1 cellular context compared by ENCODE assay signal in the genomic region with DNA sequence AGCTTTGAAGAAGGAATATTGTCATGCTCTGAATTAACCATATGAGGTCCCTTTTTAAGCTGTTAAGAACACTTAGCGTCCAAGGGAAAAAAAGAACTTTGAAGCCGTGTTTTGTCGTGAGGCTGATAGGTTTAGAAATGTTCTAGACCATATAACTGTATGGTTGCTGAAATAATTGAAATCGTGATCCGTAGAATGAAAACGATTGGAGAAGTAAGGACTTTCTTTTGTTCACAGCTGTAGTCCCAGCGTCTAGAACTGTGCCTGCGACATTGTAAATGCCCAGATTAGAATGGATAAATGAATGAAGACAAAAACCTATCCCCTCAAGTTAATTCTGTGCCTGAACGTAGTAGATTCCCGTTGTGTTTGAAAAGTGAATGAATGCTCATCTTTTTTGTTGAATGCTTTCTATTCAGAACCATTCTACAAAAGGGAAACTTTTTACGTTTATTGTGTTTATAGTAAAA.
TF ChIP-seq lines count a peak whose summit lies in the region.

No MANE protein-coding gene starts in this region.

TF ChIP-seq in K562, 482 proteins besides CTCF, POLR2A, EP300 and RAD21 (continued from another document):
- TF ChIP-seq, protein P1, sequence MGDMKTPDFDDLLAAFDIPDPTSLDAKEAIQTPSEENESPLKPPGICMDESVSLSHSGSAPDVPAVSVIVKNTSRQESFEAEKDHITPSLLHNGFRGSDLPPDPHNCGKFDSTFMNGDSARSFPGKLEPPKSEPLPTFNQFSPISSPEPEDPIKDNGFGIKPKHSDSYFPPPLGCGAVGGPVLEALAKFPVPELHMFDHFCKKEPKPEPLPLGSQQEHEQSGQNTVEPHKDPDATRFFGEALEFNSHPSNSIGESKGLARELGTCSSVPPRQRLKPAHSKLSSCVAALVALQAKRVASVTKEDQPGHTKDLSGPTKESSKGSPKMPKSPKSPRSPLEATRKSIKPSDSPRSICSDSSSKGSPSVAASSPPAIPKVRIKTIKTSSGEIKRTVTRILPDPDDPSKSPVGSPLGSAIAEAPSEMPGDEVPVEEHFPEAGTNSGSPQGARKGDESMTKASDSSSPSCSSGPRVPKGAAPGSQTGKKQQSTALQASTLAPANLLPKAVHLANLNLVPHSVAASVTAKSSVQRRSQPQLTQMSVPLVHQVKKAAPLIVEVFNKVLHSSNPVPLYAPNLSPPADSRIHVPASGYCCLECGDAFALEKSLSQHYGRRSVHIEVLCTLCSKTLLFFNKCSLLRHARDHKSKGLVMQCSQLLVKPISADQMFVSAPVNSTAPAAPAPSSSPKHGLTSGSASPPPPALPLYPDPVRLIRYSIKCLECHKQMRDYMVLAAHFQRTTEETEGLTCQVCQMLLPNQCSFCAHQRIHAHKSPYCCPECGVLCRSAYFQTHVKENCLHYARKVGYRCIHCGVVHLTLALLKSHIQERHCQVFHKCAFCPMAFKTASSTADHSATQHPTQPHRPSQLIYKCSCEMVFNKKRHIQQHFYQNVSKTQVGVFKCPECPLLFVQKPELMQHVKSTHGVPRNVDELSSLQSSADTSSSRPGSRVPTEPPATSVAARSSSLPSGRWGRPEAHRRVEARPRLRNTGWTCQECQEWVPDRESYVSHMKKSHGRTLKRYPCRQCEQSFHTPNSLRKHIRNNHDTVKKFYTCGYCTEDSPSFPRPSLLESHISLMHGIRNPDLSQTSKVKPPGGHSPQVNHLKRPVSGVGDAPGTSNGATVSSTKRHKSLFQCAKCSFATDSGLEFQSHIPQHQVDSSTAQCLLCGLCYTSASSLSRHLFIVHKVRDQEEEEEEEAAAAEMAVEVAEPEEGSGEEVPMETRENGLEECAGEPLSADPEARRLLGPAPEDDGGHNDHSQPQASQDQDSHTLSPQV (IDR thresholded peaks at IDR 0.05): 0 out of 2 replicates have a peak, but pooled peaks have one; percentile 24
- TF ChIP-seq U2AF1 (optimal IDR thresholded peaks at IDR 0.05; ENCODE audit: low read depth, low read length) (no peak), FUS (optimal IDR thresholded peaks at IDR 0.05; ENCODE audit: low read depth, low read length) (no peak), FOXM1 (IDR thresholded peaks at IDR 0.05; ENCODE audit: low read depth) (no peak), FOXM1 (CRISPR knock-in tag; IDR thresholded peaks at IDR 0.05; ENCODE audit: low read depth) (no peak), XRCC5 (IDR thresholded peaks at IDR 0.05; ENCODE audit: low read depth, low read length) (no peak), TAF9B (IDR thresholded peaks at IDR 0.05; ENCODE audit: partially characterized antibody) (no peak), PHF8 (IDR thresholded peaks at IDR 0.05; ENCODE audit: borderline replicate concordance, low read length) (no peak), FOXK1 (CRISPR knock-in tag; IDR thresholded peaks at IDR 0.05; ENCODE audit: borderline replicate concordance) (no peak), SRSF9 (IDR thresholded peaks at IDR 0.05; ENCODE audit: borderline replicate concordance, low read depth, low read length) (no peak), MXI1 (IDR thresholded peaks at IDR 0.05; ENCODE audit: low read depth, low read length) (no peak), YY1 (IDR thresholded peaks at IDR 0.05; ENCODE audit: borderline replicate concordance in 1 of 3, control insufficient read depth in 1 of 3, extremely low read depth in 1 of 3, insufficient read depth in 3 of 3, insufficient read length in 1 of 3, insufficient replicate concordance in 2 of 3, low read depth in 1 of 3, low read length in 2 of 3) (no peak), KLF10 (CRISPR knock-in tag; IDR thresholded peaks at IDR 0.05) (no peak), HNRNPLL (IDR thresholded peaks at IDR 0.05; ENCODE audit: low read depth, low read length, poor library complexity, severe bottlenecking) (no peak), POU5F1 (IDR thresholded peaks at IDR 0.05; ENCODE audit: borderline replicate concordance, low read depth, low read length, partially characterized antibody) (no peak), BRD9 (IDR thresholded peaks at IDR 0.05; ENCODE audit: low read depth, partially characterized antibody) (no peak), TBP (optimal IDR thresholded peaks at IDR 0.05; ENCODE audit: low read depth, low read length) (no peak), TOE1 (IDR thresholded peaks at IDR 0.05; ENCODE audit: borderline replicate concordance) (peak; percentile 31; the same call in 1 of the 2 replicates), TOE1 (CRISPR knock-in tag; IDR thresholded peaks at IDR 0.05; ENCODE audit: borderline replicate concordance, low read depth) (no peak), TCF7L2 (IDR thresholded peaks at IDR 0.05; ENCODE audit: low read depth, low read length) (no peak), DDX20 (tag; IDR thresholded peaks at IDR 0.05; ENCODE audit: low read depth) (no peak), CEBPG (CRISPR knock-in tag; IDR thresholded peaks at IDR 0.05) (no peak), CEBPG (tag; conservative IDR thresholded peaks at IDR 0.05 in 1 of 2, IDR thresholded peaks at IDR 0.05 in 1 of 2) (no peak), ZFP30 (CRISPR knock-in tag; IDR thresholded peaks at IDR 0.05; ENCODE audit: borderline replicate concordance) (no peak), ZNF717 (CRISPR knock-in tag; IDR thresholded peaks at IDR 0.05) (no peak), CREB1 (IDR thresholded peaks at IDR 0.05) (no peak), CREB1 (CRISPR knock-in tag; IDR thresholded peaks at IDR 0.05) (no peak)
- TF ChIP-seq, protein P2, sequence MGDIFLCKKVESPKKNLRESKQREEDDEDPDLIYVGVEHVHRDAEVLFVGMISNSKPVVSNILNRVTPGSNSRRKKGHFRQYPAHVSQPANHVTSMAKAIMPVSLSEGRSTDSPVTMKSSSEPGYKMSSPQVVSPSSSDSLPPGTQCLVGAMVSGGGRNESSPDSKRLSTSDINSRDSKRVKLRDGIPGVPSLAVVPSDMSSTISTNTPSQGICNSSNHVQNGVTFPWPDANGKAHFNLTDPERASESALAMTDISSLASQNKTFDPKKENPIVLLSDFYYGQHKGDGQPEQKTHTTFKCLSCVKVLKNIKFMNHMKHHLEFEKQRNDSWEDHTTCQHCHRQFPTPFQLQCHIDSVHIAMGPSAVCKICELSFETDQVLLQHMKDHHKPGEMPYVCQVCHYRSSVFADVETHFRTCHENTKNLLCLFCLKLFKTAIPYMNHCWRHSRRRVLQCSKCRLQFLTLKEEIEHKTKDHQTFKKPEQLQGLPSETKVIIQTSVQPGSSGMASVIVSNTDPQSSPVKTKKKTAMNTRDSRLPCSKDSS (IDR thresholded peaks at IDR 0.05; ENCODE audit: low read depth, partially characterized antibody): no peak
- TF ChIP-seq, protein P3, sequence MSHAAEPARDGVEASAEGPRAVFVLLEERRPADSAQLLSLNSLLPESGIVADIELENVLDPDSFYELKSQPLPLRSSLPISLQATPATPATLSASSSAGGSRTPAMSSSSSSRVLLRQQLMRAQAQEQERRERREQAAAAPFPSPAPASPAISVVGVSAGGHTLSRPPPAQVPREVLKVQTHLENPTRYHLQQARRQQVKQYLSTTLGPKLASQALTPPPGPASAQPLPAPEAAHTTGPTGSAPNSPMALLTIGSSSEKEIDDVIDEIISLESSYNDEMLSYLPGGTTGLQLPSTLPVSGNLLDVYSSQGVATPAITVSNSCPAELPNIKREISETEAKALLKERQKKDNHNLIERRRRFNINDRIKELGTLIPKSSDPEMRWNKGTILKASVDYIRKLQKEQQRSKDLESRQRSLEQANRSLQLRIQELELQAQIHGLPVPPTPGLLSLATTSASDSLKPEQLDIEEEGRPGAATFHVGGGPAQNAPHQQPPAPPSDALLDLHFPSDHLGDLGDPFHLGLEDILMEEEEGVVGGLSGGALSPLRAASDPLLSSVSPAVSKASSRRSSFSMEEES (CRISPR knock-in tag; IDR thresholded peaks at IDR 0.05): no peak
- TF ChIP-seq, protein P4, sequence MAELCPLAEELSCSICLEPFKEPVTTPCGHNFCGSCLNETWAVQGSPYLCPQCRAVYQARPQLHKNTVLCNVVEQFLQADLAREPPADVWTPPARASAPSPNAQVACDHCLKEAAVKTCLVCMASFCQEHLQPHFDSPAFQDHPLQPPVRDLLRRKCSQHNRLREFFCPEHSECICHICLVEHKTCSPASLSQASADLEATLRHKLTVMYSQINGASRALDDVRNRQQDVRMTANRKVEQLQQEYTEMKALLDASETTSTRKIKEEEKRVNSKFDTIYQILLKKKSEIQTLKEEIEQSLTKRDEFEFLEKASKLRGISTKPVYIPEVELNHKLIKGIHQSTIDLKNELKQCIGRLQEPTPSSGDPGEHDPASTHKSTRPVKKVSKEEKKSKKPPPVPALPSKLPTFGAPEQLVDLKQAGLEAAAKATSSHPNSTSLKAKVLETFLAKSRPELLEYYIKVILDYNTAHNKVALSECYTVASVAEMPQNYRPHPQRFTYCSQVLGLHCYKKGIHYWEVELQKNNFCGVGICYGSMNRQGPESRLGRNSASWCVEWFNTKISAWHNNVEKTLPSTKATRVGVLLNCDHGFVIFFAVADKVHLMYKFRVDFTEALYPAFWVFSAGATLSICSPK (IDR thresholded peaks at IDR 0.05; ENCODE audit: borderline replicate concordance): no peak
- TF ChIP-seq, protein P5, sequence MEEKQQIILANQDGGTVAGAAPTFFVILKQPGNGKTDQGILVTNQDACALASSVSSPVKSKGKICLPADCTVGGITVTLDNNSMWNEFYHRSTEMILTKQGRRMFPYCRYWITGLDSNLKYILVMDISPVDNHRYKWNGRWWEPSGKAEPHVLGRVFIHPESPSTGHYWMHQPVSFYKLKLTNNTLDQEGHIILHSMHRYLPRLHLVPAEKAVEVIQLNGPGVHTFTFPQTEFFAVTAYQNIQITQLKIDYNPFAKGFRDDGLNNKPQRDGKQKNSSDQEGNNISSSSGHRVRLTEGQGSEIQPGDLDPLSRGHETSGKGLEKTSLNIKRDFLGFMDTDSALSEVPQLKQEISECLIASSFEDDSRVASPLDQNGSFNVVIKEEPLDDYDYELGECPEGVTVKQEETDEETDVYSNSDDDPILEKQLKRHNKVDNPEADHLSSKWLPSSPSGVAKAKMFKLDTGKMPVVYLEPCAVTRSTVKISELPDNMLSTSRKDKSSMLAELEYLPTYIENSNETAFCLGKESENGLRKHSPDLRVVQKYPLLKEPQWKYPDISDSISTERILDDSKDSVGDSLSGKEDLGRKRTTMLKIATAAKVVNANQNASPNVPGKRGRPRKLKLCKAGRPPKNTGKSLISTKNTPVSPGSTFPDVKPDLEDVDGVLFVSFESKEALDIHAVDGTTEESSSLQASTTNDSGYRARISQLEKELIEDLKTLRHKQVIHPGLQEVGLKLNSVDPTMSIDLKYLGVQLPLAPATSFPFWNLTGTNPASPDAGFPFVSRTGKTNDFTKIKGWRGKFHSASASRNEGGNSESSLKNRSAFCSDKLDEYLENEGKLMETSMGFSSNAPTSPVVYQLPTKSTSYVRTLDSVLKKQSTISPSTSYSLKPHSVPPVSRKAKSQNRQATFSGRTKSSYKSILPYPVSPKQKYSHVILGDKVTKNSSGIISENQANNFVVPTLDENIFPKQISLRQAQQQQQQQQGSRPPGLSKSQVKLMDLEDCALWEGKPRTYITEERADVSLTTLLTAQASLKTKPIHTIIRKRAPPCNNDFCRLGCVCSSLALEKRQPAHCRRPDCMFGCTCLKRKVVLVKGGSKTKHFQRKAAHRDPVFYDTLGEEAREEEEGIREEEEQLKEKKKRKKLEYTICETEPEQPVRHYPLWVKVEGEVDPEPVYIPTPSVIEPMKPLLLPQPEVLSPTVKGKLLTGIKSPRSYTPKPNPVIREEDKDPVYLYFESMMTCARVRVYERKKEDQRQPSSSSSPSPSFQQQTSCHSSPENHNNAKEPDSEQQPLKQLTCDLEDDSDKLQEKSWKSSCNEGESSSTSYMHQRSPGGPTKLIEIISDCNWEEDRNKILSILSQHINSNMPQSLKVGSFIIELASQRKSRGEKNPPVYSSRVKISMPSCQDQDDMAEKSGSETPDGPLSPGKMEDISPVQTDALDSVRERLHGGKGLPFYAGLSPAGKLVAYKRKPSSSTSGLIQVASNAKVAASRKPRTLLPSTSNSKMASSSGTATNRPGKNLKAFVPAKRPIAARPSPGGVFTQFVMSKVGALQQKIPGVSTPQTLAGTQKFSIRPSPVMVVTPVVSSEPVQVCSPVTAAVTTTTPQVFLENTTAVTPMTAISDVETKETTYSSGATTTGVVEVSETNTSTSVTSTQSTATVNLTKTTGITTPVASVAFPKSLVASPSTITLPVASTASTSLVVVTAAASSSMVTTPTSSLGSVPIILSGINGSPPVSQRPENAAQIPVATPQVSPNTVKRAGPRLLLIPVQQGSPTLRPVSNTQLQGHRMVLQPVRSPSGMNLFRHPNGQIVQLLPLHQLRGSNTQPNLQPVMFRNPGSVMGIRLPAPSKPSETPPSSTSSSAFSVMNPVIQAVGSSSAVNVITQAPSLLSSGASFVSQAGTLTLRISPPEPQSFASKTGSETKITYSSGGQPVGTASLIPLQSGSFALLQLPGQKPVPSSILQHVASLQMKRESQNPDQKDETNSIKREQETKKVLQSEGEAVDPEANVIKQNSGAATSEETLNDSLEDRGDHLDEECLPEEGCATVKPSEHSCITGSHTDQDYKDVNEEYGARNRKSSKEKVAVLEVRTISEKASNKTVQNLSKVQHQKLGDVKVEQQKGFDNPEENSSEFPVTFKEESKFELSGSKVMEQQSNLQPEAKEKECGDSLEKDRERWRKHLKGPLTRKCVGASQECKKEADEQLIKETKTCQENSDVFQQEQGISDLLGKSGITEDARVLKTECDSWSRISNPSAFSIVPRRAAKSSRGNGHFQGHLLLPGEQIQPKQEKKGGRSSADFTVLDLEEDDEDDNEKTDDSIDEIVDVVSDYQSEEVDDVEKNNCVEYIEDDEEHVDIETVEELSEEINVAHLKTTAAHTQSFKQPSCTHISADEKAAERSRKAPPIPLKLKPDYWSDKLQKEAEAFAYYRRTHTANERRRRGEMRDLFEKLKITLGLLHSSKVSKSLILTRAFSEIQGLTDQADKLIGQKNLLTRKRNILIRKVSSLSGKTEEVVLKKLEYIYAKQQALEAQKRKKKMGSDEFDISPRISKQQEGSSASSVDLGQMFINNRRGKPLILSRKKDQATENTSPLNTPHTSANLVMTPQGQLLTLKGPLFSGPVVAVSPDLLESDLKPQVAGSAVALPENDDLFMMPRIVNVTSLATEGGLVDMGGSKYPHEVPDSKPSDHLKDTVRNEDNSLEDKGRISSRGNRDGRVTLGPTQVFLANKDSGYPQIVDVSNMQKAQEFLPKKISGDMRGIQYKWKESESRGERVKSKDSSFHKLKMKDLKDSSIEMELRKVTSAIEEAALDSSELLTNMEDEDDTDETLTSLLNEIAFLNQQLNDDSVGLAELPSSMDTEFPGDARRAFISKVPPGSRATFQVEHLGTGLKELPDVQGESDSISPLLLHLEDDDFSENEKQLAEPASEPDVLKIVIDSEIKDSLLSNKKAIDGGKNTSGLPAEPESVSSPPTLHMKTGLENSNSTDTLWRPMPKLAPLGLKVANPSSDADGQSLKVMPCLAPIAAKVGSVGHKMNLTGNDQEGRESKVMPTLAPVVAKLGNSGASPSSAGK (IDR thresholded peaks at IDR 0.05): peak; percentile 21; the same call in 1 of the 2 replicates
- TF ChIP-seq, protein P6, sequence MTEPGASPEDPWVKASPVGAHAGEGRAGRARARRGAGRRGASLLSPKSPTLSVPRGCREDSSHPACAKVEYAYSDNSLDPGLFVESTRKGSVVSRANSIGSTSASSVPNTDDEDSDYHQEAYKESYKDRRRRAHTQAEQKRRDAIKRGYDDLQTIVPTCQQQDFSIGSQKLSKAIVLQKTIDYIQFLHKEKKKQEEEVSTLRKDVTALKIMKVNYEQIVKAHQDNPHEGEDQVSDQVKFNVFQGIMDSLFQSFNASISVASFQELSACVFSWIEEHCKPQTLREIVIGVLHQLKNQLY (CRISPR knock-in tag; conservative IDR thresholded peaks at IDR 0.05): no peak
- TF ChIP-seq, protein P7, sequence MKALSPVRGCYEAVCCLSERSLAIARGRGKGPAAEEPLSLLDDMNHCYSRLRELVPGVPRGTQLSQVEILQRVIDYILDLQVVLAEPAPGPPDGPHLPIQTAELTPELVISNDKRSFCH (CRISPR knock-in tag; IDR thresholded peaks at IDR 0.05): no peak
- TF ChIP-seq, protein P7 (tag; IDR thresholded peaks at IDR 0.05): no peak
